13 cellular contexts compared by ENCODE assay signal in the genomic region with DNA sequence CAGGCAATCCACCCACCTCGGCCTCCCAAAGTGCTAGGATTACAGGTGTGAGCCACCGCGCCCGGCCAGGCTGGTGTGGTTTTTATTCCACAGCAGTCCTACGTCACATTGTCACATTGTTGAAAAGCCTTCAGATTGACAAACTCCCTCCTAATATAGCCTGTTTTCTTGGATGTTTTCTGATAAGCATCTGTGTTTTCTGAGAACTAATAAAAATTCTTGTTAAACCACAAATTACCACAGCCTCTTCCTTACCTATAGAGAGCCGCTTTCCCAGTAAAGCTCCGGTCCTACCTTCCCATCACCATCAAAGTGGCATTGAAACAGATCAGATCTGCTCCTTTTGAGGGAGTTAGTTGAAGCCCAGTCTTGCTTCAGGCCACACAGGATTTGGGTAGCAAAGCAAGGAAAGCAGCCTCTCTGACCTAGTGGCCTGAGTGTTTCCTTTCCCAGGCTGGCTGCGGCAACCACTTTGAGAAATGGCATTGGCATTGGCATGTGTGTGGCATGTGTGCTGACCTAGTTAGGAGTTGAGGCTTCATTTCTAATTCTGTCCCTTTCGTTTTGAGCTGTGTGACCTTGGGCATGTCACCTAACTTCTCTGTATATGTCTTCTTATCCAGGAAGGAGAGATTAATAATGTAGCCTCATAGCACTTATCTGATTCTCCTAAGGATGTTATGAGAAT. TPM values are rescaled to one million over a fixed set of nuclear protein-coding genes. Genes with fewer than 3 reads are reported as not detected.
DNase-seq lines count a peak whose midpoint lies in the region; ATAC-seq and TF ChIP-seq lines count a peak whose summit lies in the region.
"Had no signal": no experiment of that assay in that cellular context is flagged by ENCODE, and none has a peak within 500 bp of the region (broad histone marks: within the 10 kb centered on the region; RNA-seq: fewer than 3 reads in every experiment).

No MANE protein-coding gene starts in this region.

- H3K9me3 ChIP-seq in heart left ventricle: no peaks in the 10 kb centered on the region
- no peaks in the 10 kb centered on the region for H3K9me3 ChIP-seq in uterus

- no peaks in the 10 kb centered on the region for H3K9me3 Mint-ChIP-seq in natural killer cell treated with Interleukin-12 subunit alpha and Interleukin-12 subunit beta and Interleukin-15 and Interleukin-18, amount 100 ng/mL, for 72 hours
- H3K9me3 Mint-ChIP-seq: activated T-cell treated with anti-CD3 and anti-CD28 coated beads, Interleukin-2, amount 50 U/mL, for 4 hours; WTC11 had no signal

- H3K4me3 ChIP-seq in heart left ventricle (no peak overlapping the region), uterus (no peak overlapping the region)

- H3K27me3 ChIP-seq in heart left ventricle (no peaks in the 10 kb centered on the region), uterus (no peaks in the 10 kb centered on the region)

- TF ChIP-seq CTCF in heart left ventricle (IDR thresholded peaks at IDR 0.05) (no peak), uterus (IDR thresholded peaks at IDR 0.05) (no peak)

- H3K36me3 ChIP-seq in heart left ventricle: no peaks in the 10 kb centered on the region
- H3K36me3 ChIP-seq in uterus: no peaks in the 10 kb centered on the region

- H3K27ac ChIP-seq in heart left ventricle (peak overlapping the region; percentile 82 to 96 (median 92)), uterus (peak overlapping the region; percentile 91 to 99)
- H3K27ac ChIP-seq: HL-60 had no signal

- DNase-seq in heart left ventricle: no peak
- DNase-seq in cardiac septum (ENCODE audit: low spot score): no peak
- DNase-seq in dermis blood vessel endothelial cell: peak; percentile 68
- DNase-seq in natural killer cell treated with Interleukin-12 subunit alpha and Interleukin-12 subunit beta and Interleukin-15 and Interleukin-18, amount 100 ng/mL, for 72 hours (ENCODE audit: low spot score): no peak
- no peak for DNase-seq in uterus
- no peak for DNase-seq in NCI-H1436 treated with DMSO at 0.1 percent for 48 hours (lab: John Stamatoyannopoulos, UW)
- DNase-seq in RPMI8226: no peak
- no peak for DNase-seq in activated naive CD4-positive, alpha-beta T cell (lab: John Stamatoyannopoulos, UW)
- DNase-seq: activated T-cell treated with anti-CD3 and anti-CD28 coated beads, Interleukin-2, amount 50 U/mL, for 4 hours; Calu3; GOT3 had no signal

- H3K36me3 Mint-ChIP-seq in natural killer cell treated with Interleukin-12 subunit alpha and Interleukin-12 subunit beta and Interleukin-15 and Interleukin-18, amount 100 ng/mL, for 72 hours: no peaks in the 10 kb centered on the region
- H3K36me3 Mint-ChIP-seq: WTC11 had no signal

- TF ChIP-seq POLR2A in heart left ventricle (IDR thresholded peaks at IDR 0.05) (no peak), uterus (IDR thresholded peaks at IDR 0.05) (no peak)

- peaks cover 55 to 57% of the 10 kb centered on the region in 2 donors for H3K4me1 Mint-ChIP-seq in natural killer cell treated with Interleukin-12 subunit alpha and Interleukin-12 subunit beta and Interleukin-15 and Interleukin-18, amount 100 ng/mL, for 72 hours (ENCODE audit: low read depth in 2 of 2)

- peak overlapping the region; percentile 30 for H3K4me3 Mint-ChIP-seq in natural killer cell treated with Interleukin-12 subunit alpha and Interleukin-12 subunit beta and Interleukin-15 and Interleukin-18, amount 100 ng/mL, for 72 hours
- H3K4me3 Mint-ChIP-seq: activated T-cell treated with anti-CD3 and anti-CD28 coated beads, Interleukin-2, amount 50 U/mL, for 4 hours; WTC11 had no signal

- H3K27ac Mint-ChIP-seq in natural killer cell treated with Interleukin-12 subunit alpha and Interleukin-12 subunit beta and Interleukin-15 and Interleukin-18, amount 100 ng/mL, for 72 hours: peak overlapping the region; percentile 56 to 60
- H3K27ac Mint-ChIP-seq: WTC11 had no signal

- peaks cover 0 to 4% of the 10 kb centered on the region in 2 donors for H3K27me3 Mint-ChIP-seq in natural killer cell treated with Interleukin-12 subunit alpha and Interleukin-12 subunit beta and Interleukin-15 and Interleukin-18, amount 100 ng/mL, for 72 hours

- ATAC-seq in heart left ventricle: peak in 1 of 4 donors; percentile 3
- ATAC-seq in natural killer cell treated with Interleukin-12 subunit alpha and Interleukin-12 subunit beta and Interleukin-15 and Interleukin-18, amount 100 ng/mL, for 72 hours: peak in 1 of 2 donors; percentile 43
- ATAC-seq: activated T-cell treated with anti-CD3 and anti-CD28 coated beads, Interleukin-2, amount 50 U/mL, for 4 hours; WTC11 had no signal

- H3K4me1 ChIP-seq in heart left ventricle: peaks cover 5 to 71% (median 55%) of the 10 kb centered on the region in 12 donors
- peaks cover 10 to 17% of the 10 kb centered on the region in 2 donors for H3K4me1 ChIP-seq in uterus

- 79 to 82% (median 80%) methylated on average over 9 of the region's 9 CpGs for WGBS in heart left ventricle, 4 donors

- intact Hi-C loops in heart left ventricle (cut with DNase I) (no loop called here), cardiac septum (cut with DNase I) (no loop called here), uterus (cut with DNase I; ENCODE audit: low total_unique reads) (no loop called here)

RNA-seq across cellular contexts. Expression of a gene that starts 1.7 kb away (rescaled TPM):
- total RNA-seq in heart left ventricle (100 to 1,000 TPM; 156 to 286 (median 200) TPM), cardiac septum (274 TPM), dermis blood vessel endothelial cell (177 and 275 TPM in 2 replicates), uterus (100 to 1,000 TPM in 3 of 4 donors, 10 to 100 TPM in 1; 67.1 to 250 (median 145) TPM)
- polyA plus RNA-seq in heart left ventricle: 100 to 1,000 TPM; 155 to 213 TPM
- 1 to 10 TPM; 2.4 to 3.4 TPM for total RNA-seq in natural killer cell treated with Interleukin-12 subunit alpha and Interleukin-12 subunit beta and Interleukin-15 and Interleukin-18, amount 100 ng/mL, for 72 hours

RNA-seq across cellular contexts. Expression of a gene that starts 58.9 kb away (rescaled TPM):
- total RNA-seq in heart left ventricle (100 to 1,000 TPM in 4 of 9 donors, 10 to 100 TPM in 5; 85.5 to 114 (median 97.7) TPM), cardiac septum (94.3 TPM), dermis blood vessel endothelial cell (108 and 110 TPM in 2 replicates), uterus (100 to 1,000 TPM in 1 of 4 donors, 10 to 100 TPM in 3; 44.1 to 113 (median 58.3) TPM)
- 10 to 100 TPM; 32.9 to 89.8 TPM for polyA plus RNA-seq in heart left ventricle
- 10 to 100 TPM; 46.7 to 83.8 TPM for total RNA-seq in natural killer cell treated with Interleukin-12 subunit alpha and Interleukin-12 subunit beta and Interleukin-15 and Interleukin-18, amount 100 ng/mL, for 72 hours

Comparison
In these comparisons a context has a peak if more than half of its experiments do, and no peak if none do; other contexts are left out.
1. RNA of a gene that starts 1.7 kb away (total RNA-seq): 177 to 275 TPM in dermis blood vessel endothelial cell, 274 TPM in cardiac septum (single experiment), 156 to 286 TPM in heart left ventricle and 67.1 to 250 TPM in uterus; 2.4 to 3.4 TPM in natural killer cell treated with Interleukin-12 subunit alpha and Interleukin-12 subunit beta and Interleukin-15 and Interleukin-18, amount 100 ng/mL, for 72 hours; every median in the first group is over 10 times any median in the second.